ENCODE assay signal across 39 cellular contexts in the genomic region with DNA sequence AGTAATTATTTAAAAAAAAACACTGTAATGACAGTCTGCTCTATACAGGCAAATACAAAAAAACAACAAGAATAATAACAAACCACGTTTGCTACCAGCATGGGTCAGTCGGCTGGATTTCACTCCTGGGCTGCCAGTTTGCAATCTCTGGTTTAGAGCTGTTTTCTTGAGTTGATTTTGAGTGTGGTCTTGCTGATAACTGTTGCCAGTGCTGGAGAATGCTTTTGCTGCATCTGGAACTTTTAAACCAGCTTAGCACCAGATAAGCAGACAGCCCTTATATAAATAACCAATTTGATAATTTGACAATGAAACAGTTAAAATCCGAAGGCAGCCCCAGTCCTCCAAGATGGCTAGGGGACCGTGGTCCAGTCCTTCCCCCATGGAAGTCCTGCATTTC.
"Had no signal": no experiment of that assay in that cellular context is flagged by ENCODE, and none has a peak within 500 bp of the region (broad histone marks: within the 10 kb centered on the region; RNA-seq: fewer than 3 reads in every experiment).

No MANE protein-coding gene starts in this region.

- H3K27ac ChIP-seq: adrenal gland, body of pancreas, brain microvascular endothelial cell, breast epithelium, cardiac muscle cell had no signal

- H3K4me3 ChIP-seq: adrenal gland, body of pancreas, breast epithelium, cardiac muscle cell had no signal

- H3K9me3 Mint-ChIP-seq: activated naive CD4-positive, alpha-beta T cell treated with anti-CD3 and anti-CD28 coated beads, Interleukin-2, amount 50 U/mL, for 24 hours; activated T-cell treated with anti-CD3 and anti-CD28 coated beads, Interleukin-2, amount 50 U/mL, for 24 hours; activated T-cell treated with anti-CD3 and anti-CD28 coated beads, Interleukin-2, amount 50 U/mL, for 4 hours; activated T-cell treated with anti-CD3 and anti-CD28 coated beads, Interleukin-2, amount 50 U/mL, for 72 hours; activated T-helper 17 cell treated with anti-CD3 and anti-CD28 coated beads, Interleukin-2, amount 50 U/mL, for 72 hours; activated T-helper 2 cell treated with anti-CD3 and anti-CD28 coated beads, Interferon-gamma antibody, Interleukin-2, Interleukin-4, amounts not matched to agents 10 μg/mL and 5 μg/mL and 100 μg/mL, durations not matched to agents 14 hours and 24 hours and 36 hours; central memory CD8-positive, alpha-beta T cell had no signal

- H3K27ac Mint-ChIP-seq: activated naive CD4-positive, alpha-beta T cell treated with anti-CD3 and anti-CD28 coated beads for 36 hours; activated naive CD4-positive, alpha-beta T cell treated with anti-CD3 and anti-CD28 coated beads, Interleukin-2, amount 10 ng/mL, durations not matched to agents 7 days and 5 days; activated naive CD8-positive, alpha-beta T cell; activated naive CD8-positive, alpha-beta T cell treated with anti-CD3 and anti-CD28 coated beads for 36 hours; activated naive CD8-positive, alpha-beta T cell treated with anti-CD3 and anti-CD28 coated beads, Interleukin-2, amount 10 ng/mL, durations not matched to agents 7 days and 5 days; activated naive CD8-positive, alpha-beta T cell treated with anti-CD3 and anti-CD28 coated beads, Interleukin-2, amount 50 U/mL, for 24 hours; activated T-cell treated with anti-CD3 and anti-CD28 coated beads, Interleukin-2, amount 50 U/mL, for 24 hours; activated T-cell treated with anti-CD3 and anti-CD28 coated beads, Interleukin-2, amount 50 U/mL, for 72 hours; activated T-helper 1 cell treated with anti-CD3 and anti-CD28 coated beads, Interleukin-12 subunit alpha, Interleukin-12 subunit beta, Interleukin-2, Interleukin-4 antibody, amounts not matched to agents 30 ng/mL and 10 ng/mL and 1 ng/mL, durations not matched to agents 14 hours and 24 hours and 36 hours; activated T-helper 17 cell treated with anti-CD3 and anti-CD28 coated beads, Interleukin-2, amount 50 U/mL, for 72 hours; activated T-helper 2 cell treated with anti-CD3 and anti-CD28 coated beads, Interferon-gamma antibody, Interleukin-2, Interleukin-4, amounts not matched to agents 10 μg/mL and 5 μg/mL and 100 μg/mL, durations not matched to agents 14 hours and 24 hours and 36 hours; brain had no signal

- H3K4me1 ChIP-seq: adrenal gland, body of pancreas, breast epithelium had no signal

- ATAC-seq: activated naive CD4-positive, alpha-beta T cell treated with anti-CD3 and anti-CD28 coated beads, Interleukin-2, amount 50 U/mL, for 72 hours; activated naive CD8-positive, alpha-beta T cell treated with anti-CD3 and anti-CD28 coated beads, Interleukin-2, amount 50 U/mL, for 24 hours; activated T-cell treated with anti-CD3 and anti-CD28 coated beads, Interleukin-2, amount 50 U/mL, for 4 hours; activated T-cell treated with anti-CD3 and anti-CD28 coated beads, Interleukin-2, amount 50 U/mL, for 72 hours; activated T-helper 17 cell treated with anti-CD3 and anti-CD28 coated beads, Interleukin-2, amount 50 U/mL, for 72 hours; body of pancreas had no signal

- H3K9me3 ChIP-seq: adrenal gland, body of pancreas, breast epithelium had no signal

- H3K27me3 ChIP-seq: adrenal gland, body of pancreas, brain microvascular endothelial cell, breast epithelium, cardiac muscle cell had no signal

- H3K4me3 Mint-ChIP-seq: activated naive CD4-positive, alpha-beta T cell treated with anti-CD3 and anti-CD28 coated beads for 36 hours; activated naive CD4-positive, alpha-beta T cell treated with anti-CD3 and anti-CD28 coated beads, Interleukin-2, amount 10 ng/mL, durations not matched to agents 7 days and 5 days; activated naive CD4-positive, alpha-beta T cell treated with anti-CD3 and anti-CD28 coated beads, Interleukin-2, amount 50 U/mL, for 24 hours; activated naive CD8-positive, alpha-beta T cell; activated naive CD8-positive, alpha-beta T cell treated with anti-CD3 and anti-CD28 coated beads for 36 hours; activated naive CD8-positive, alpha-beta T cell treated with anti-CD3 and anti-CD28 coated beads, Interleukin-2, amount 10 ng/mL, durations not matched to agents 7 days and 5 days; activated naive CD8-positive, alpha-beta T cell treated with anti-CD3 and anti-CD28 coated beads, Interleukin-2, amount 50 U/mL, for 24 hours; activated T-cell treated with anti-CD3 and anti-CD28 coated beads, Interleukin-2, amount 50 U/mL, for 24 hours; activated T-cell treated with anti-CD3 and anti-CD28 coated beads, Interleukin-2, amount 50 U/mL, for 4 hours; activated T-cell treated with anti-CD3 and anti-CD28 coated beads, Interleukin-2, amount 50 U/mL, for 72 hours; activated T-helper 1 cell treated with anti-CD3 and anti-CD28 coated beads, Interleukin-12 subunit alpha, Interleukin-12 subunit beta, Interleukin-2, Interleukin-4 antibody, amounts not matched to agents 30 ng/mL and 10 ng/mL and 1 ng/mL, durations not matched to agents 14 hours and 24 hours and 36 hours; activated T-helper 17 cell treated with anti-CD3 and anti-CD28 coated beads, Interleukin-2, amount 50 U/mL, for 72 hours; brain; central memory CD8-positive, alpha-beta T cell had no signal

- DNase-seq: activated effector memory CD4-positive, alpha-beta T cell treated with anti-CD3 and anti-CD28 coated beads, Interleukin-2, amount 50 U/mL, for 16 hours; activated effector memory CD4-positive, alpha-beta T cell treated with Interleukin-2 at 50 U/mL for 16 hours; activated gamma-delta T cell; activated gamma-delta T cell treated with Interleukin-2 at 50 U/mL for 16 hours; activated naive CD4-positive, alpha-beta T cell; activated naive CD4-positive, alpha-beta T cell treated with anti-CD3 and anti-CD28 coated beads for 36 hours; activated naive CD4-positive, alpha-beta T cell treated with anti-CD3 and anti-CD28 coated beads, Interleukin-2, amount 10 ng/mL, durations not matched to agents 7 days and 5 days; activated naive CD4-positive, alpha-beta T cell treated with anti-CD3 and anti-CD28 coated beads, Interleukin-2, amount 50 U/mL, for 16 hours; activated naive CD4-positive, alpha-beta T cell treated with Interleukin-2 at 50 U/mL for 16 hours; activated naive CD8-positive, alpha-beta T cell treated with anti-CD3 and anti-CD28 coated beads for 36 hours; activated naive CD8-positive, alpha-beta T cell treated with anti-CD3 and anti-CD28 coated beads, Interleukin-2, amount 10 ng/mL, durations not matched to agents 7 days and 5 days; activated naive CD8-positive, alpha-beta T cell treated with anti-CD3 and anti-CD28 coated beads, Interleukin-2, amount 50 U/mL, for 24 hours; activated T-cell treated with anti-CD3 and anti-CD28 coated beads, Interleukin-2, amount 50 U/mL, for 24 hours; activated T-cell treated with anti-CD3 and anti-CD28 coated beads, Interleukin-2, amount 50 U/mL, for 4 hours; activated T-cell treated with anti-CD3 and anti-CD28 coated beads, Interleukin-2, amount 50 U/mL, for 48 hours; activated T-cell treated with anti-CD3 and anti-CD28 coated beads, Interleukin-2, amount 50 U/mL, for 72 hours; adrenal gland; amniotic stem cell; amygdala; anterior cingulate cortex; aorta; body of pancreas; brain microvascular endothelial cell; caudate nucleus; central memory CD4-positive, alpha-beta T cell; cerebellar nuclear complex had no signal

- H3K27me3 Mint-ChIP-seq: activated naive CD4-positive, alpha-beta T cell treated with anti-CD3 and anti-CD28 coated beads, Interleukin-2, amount 10 ng/mL, durations not matched to agents 7 days and 5 days; activated naive CD4-positive, alpha-beta T cell treated with anti-CD3 and anti-CD28 coated beads, Interleukin-2, amount 50 U/mL, for 24 hours; activated naive CD8-positive, alpha-beta T cell; activated naive CD8-positive, alpha-beta T cell treated with anti-CD3 and anti-CD28 coated beads for 36 hours; activated T-cell treated with anti-CD3 and anti-CD28 coated beads, Interleukin-2, amount 50 U/mL, for 24 hours; activated T-helper 17 cell treated with anti-CD3 and anti-CD28 coated beads, Interleukin-2, amount 50 U/mL, for 72 hours; brain had no signal

- H3K4me1 Mint-ChIP-seq: activated naive CD4-positive, alpha-beta T cell treated with anti-CD3 and anti-CD28 coated beads, Interleukin-2, amount 10 ng/mL, durations not matched to agents 7 days and 5 days; activated naive CD4-positive, alpha-beta T cell treated with anti-CD3 and anti-CD28 coated beads, Interleukin-2, amount 50 U/mL, for 24 hours; activated naive CD8-positive, alpha-beta T cell treated with anti-CD3 and anti-CD28 coated beads for 36 hours; activated naive CD8-positive, alpha-beta T cell treated with anti-CD3 and anti-CD28 coated beads, Interleukin-2, amount 10 ng/mL, durations not matched to agents 7 days and 5 days; activated naive CD8-positive, alpha-beta T cell treated with anti-CD3 and anti-CD28 coated beads, Interleukin-2, amount 50 U/mL, for 24 hours; activated T-helper 17 cell treated with anti-CD3 and anti-CD28 coated beads, Interleukin-2, amount 50 U/mL, for 72 hours; brain; central memory CD8-positive, alpha-beta T cell had no signal

- H3K36me3 Mint-ChIP-seq: activated naive CD4-positive, alpha-beta T cell treated with anti-CD3 and anti-CD28 coated beads, Interleukin-2, amount 10 ng/mL, durations not matched to agents 7 days and 5 days; activated naive CD4-positive, alpha-beta T cell treated with anti-CD3 and anti-CD28 coated beads, Interleukin-2, amount 50 U/mL, for 24 hours; activated naive CD4-positive, alpha-beta T cell treated with anti-CD3 and anti-CD28 coated beads, Interleukin-2, amount 50 U/mL, for 72 hours; activated naive CD8-positive, alpha-beta T cell; activated naive CD8-positive, alpha-beta T cell treated with anti-CD3 and anti-CD28 coated beads for 36 hours; activated naive CD8-positive, alpha-beta T cell treated with anti-CD3 and anti-CD28 coated beads, Interleukin-2, amount 10 ng/mL, durations not matched to agents 7 days and 5 days had no signal

- FAIRE-seq: astrocyte, bronchial epithelial cell, colon had no signal

- H3K36me3 ChIP-seq: adrenal gland, brain microvascular endothelial cell, breast epithelium, cardiac muscle cell had no signal
